ENCODE assay signal across 8 cellular contexts in genomic region chr2:218399391-218400166, GRCh38. TPM values are rescaled to one million over a fixed set of nuclear protein-coding genes. Genes with fewer than 3 reads are reported as not detected.
A peak's percentile ranks its signal among the peaks of the same experiment; 100 is the strongest.
DNase-seq lines count a peak whose midpoint lies in the region; ATAC-seq and TF ChIP-seq lines count a peak whose summit lies in the region.

Gene CTDSP1, plus strand, starts transcription at chr2:218399868. Its CDS starts 223 bp downstream, at chr2:218400091.

- ATAC-seq in GM19372 (IDR thresholded peaks at IDR 0.05; ENCODE audit: low read depth, unreplicated experiment): peak; percentile 44
- peak; percentile 42 for ATAC-seq in HG03521 (IDR thresholded peaks at IDR 0.05; ENCODE audit: unreplicated experiment)
- ATAC-seq in right lobe of liver: peak; percentile 42 to 61 (median 54)

- H3K27me3 ChIP-seq in BLaER1 treated with 17β-estradiol and CSF1 and Interleukin-3, amounts not matched to agents 10 nM and 100 nM: peaks cover 0 to 26% (median 20%) of the 10 kb centered on the region in 11 experiments; a peak in 15 of 22 replicates
- H3K27me3 ChIP-seq in right lobe of liver: no peaks in the 10 kb centered on the region

- POLR2A ChIA-PET in activated CD4-positive, alpha-beta memory T cell treated with anti-CD3 and anti-CD28 coated beads for 36 hours (lab: Charles Lee): interaction anchor here (1.1 to 1.2 kb wide), 2 partner anchors 170 to 260 kb away, joined by 3 read pairs; partner anchors contain the start of genes BCS1L and ZNF142

- CTCF ChIA-PET in activated CD4-positive, alpha-beta memory T cell treated with anti-CD3 and anti-CD28 coated beads for 36 hours (lab: Charles Lee): interaction anchor here (0.6 to 1.3 kb wide), 6 partner anchors 43 to 260 kb away, joined by 3 to 6 read pairs (median 3); partner anchors contain the start of genes BCS1L, CATIP and ZNF142

- peak within 1 kb of the TSS; percentile 79 to 97 (median 93) for H3K4me3 ChIP-seq in BLaER1 treated with 17β-estradiol and CSF1 and Interleukin-3, amounts not matched to agents 10 nM and 100 nM
- H3K4me3 ChIP-seq in right lobe of liver: peak within 1 kb of the TSS; percentile 77 to 100 (median 97)

- peak within 1 kb of the TSS; percentile 95 to 100 (median 98) for H3K4me2 ChIP-seq in BLaER1 treated with 17β-estradiol and CSF1 and Interleukin-3, amounts not matched to agents 10 nM and 100 nM

- H4K20me1 ChIP-seq in BLaER1 treated with 17β-estradiol and CSF1 and Interleukin-3, amounts not matched to agents 10 nM and 100 nM: peaks cover 14 to 38% (median 30%) of the 10 kb centered on the region in 11 experiments; a peak in 14 of 22 replicates

- no peaks in the 10 kb centered on the region for H3K9me3 Mint-ChIP-seq in activated CD4-positive, alpha-beta memory T cell treated with anti-CD3 and anti-CD28 coated beads for 36 hours

- no peaks in the 10 kb centered on the region for H3K9me3 ChIP-seq in BLaER1 treated with 17β-estradiol and CSF1 and Interleukin-3, amounts not matched to agents 10 nM and 100 nM (replicated peaks in 1 of 11)
- H3K9me3 ChIP-seq in right lobe of liver: no peaks in the 10 kb centered on the region

- H3K4me3 Mint-ChIP-seq in activated CD4-positive, alpha-beta memory T cell treated with anti-CD3 and anti-CD28 coated beads for 36 hours: peak within 1 kb of the TSS; percentile 91

- H3K4me1 Mint-ChIP-seq in activated CD4-positive, alpha-beta memory T cell treated with anti-CD3 and anti-CD28 coated beads for 36 hours (ENCODE audit: low read depth): peaks cover 47% of the 10 kb centered on the region

- H3K4me1 ChIP-seq in BLaER1 treated with 17β-estradiol and CSF1 and Interleukin-3, amounts not matched to agents 10 nM and 100 nM: peaks cover 52 to 80% (median 75%) of the 10 kb centered on the region in 10 experiments
- H3K4me1 ChIP-seq in right lobe of liver: peaks cover 0 to 33% (median 9%) of the 10 kb centered on the region in 4 donors

- intact Hi-C loops in activated CD4-positive, alpha-beta memory T cell treated with anti-CD3 and anti-CD28 coated beads for 36 hours (cut with micrococcal nuclease): loop anchor here (1.0 to 5.0 kb wide), 4 partner anchors 273 to 848 kb away; partner anchors contain the start of genes CNPPD1, GLB1L, RNF25 and STK16
- intact Hi-C loops in right lobe of liver (cut with DNase I): loop anchor here (10.0 kb wide), 3 partner anchors 65 to 255 kb away; partner anchors contain the start of genes BCS1L (in 1 of the 2) and ZNF142 (in 1 of the 2)

- 0% methylated on average over 17 of the region's 78 CpGs for WGBS in right lobe of liver (ENCODE audit: insufficient coverage, low coverage, low lambda C conversion rate, missing lambda C conversion rate)

- H3K9ac ChIP-seq in BLaER1 treated with 17β-estradiol and CSF1 and Interleukin-3, amounts not matched to agents 10 nM and 100 nM: peak within 1 kb of the TSS; percentile 94 to 100 (median 99)

- peak; percentile 92 for TF ChIP-seq POLR2A in right lobe of liver (IDR thresholded peaks at IDR 0.05)

- H3K27ac ChIP-seq in BLaER1 treated with 17β-estradiol and CSF1 and Interleukin-3, amounts not matched to agents 10 nM and 100 nM: peak within 1 kb of the TSS; percentile 96 to 100 (median 99)
- peak within 1 kb of the TSS; percentile 93 to 100 (median 100) for H3K27ac ChIP-seq in right lobe of liver

- peaks cover 32 to 37% (median 36%) of the 10 kb centered on the region in 11 experiments for H3K36me3 ChIP-seq in BLaER1 treated with 17β-estradiol and CSF1 and Interleukin-3, amounts not matched to agents 10 nM and 100 nM
- H3K36me3 ChIP-seq in right lobe of liver: peaks cover 0 to 32% (median 15%) of the 10 kb centered on the region in 4 donors

- H3K36me3 Mint-ChIP-seq in activated CD4-positive, alpha-beta memory T cell treated with anti-CD3 and anti-CD28 coated beads for 36 hours: peaks cover 14% of the 10 kb centered on the region

- DNase-seq in NCI-H82 (lab: John Stamatoyannopoulos, UW): peak; percentile 97
- peak; percentile 96 for DNase-seq in activated CD4-positive, alpha-beta memory T cell treated with anti-CD3 and anti-CD28 coated beads for 36 hours
- peak; percentile 94 to 98 for DNase-seq in dermis microvascular lymphatic vessel endothelial cell (ENCODE audit: low read depth in 2 of 2)
- DNase-seq in right lobe of liver: peak; percentile 97 to 98 (median 98)
- DNase-seq in stimulated activated CD4-positive, alpha-beta T cell treated with anti-CD3 and anti-CD28 coated beads, Interleukin-4, amount 100 ng/mL, for 4 hours: peak; percentile 84 to 89

- TF ChIP-seq CTCF in right lobe of liver (IDR thresholded peaks at IDR 0.05): peak in 2 of 4 donors; percentile 16 to 25

- H3K27ac Mint-ChIP-seq in activated CD4-positive, alpha-beta memory T cell treated with anti-CD3 and anti-CD28 coated beads for 36 hours: peak within 1 kb of the TSS; percentile 90

- no peaks in the 10 kb centered on the region for H3K27me3 Mint-ChIP-seq in activated CD4-positive, alpha-beta memory T cell treated with anti-CD3 and anti-CD28 coated beads for 36 hours

RNA-seq across cellular contexts. Expression of gene CTDSP1, which starts in this region (rescaled TPM):
- total RNA-seq in activated CD4-positive, alpha-beta memory T cell treated with anti-CD3 and anti-CD28 coated beads for 36 hours: 10 to 100 TPM; 64.4 to 69.7 TPM
- 48.9 and 91.0 TPM in 2 replicates for total RNA-seq in dermis microvascular lymphatic vessel endothelial cell
- total RNA-seq in right lobe of liver: 10 to 100 TPM; 55.1 to 95.9 (median 75.6) TPM

Comparison
In these comparisons a context has a peak if more than half of its experiments do, and no peak if none do; other contexts are left out.
1. Peak in every context shown above with its lines: DNase-seq, ATAC-seq, H3K4me3 ChIP-seq and H3K27ac ChIP-seq.